In genomic region chr5:159953609-159954008, GRCh38 we compare ENCODE assay signal across 1 cellular context.
TF ChIP-seq lines count a peak whose summit lies in the region.

No MANE protein-coding gene starts in this region.

TF ChIP-seq in IMR-90, 13 proteins besides CTCF, POLR2A, EP300 and RAD21:
- TF ChIP-seq MXI1 (IDR thresholded peaks at IDR 0.05; ENCODE audit: borderline replicate concordance, low read depth, low read length): no peak
- no peak for TF ChIP-seq RCOR1 (IDR thresholded peaks at IDR 0.05; ENCODE audit: insufficient replicate concordance, low read length)
- TF ChIP-seq MAZ (IDR thresholded peaks at IDR 0.05; ENCODE audit: borderline replicate concordance, low read depth, low read length): no peak
- TF ChIP-seq MAFK (IDR thresholded peaks at IDR 0.05; ENCODE audit: low read depth, low read length): no peak
